Comparison of ENCODE assay signal across 10 cellular contexts in genomic region chr1:156113263-156114004, GRCh38. TPM values are rescaled to one million over a fixed set of nuclear protein-coding genes. Genes with fewer than 3 reads are reported as not detected.
DNase-seq lines count a peak whose midpoint lies in the region; ATAC-seq and TF ChIP-seq lines count a peak whose summit lies in the region.
"Had no signal": no experiment of that assay in that cellular context is flagged by ENCODE, and none has a peak within 500 bp of the region (broad histone marks: within the 10 kb centered on the region; RNA-seq: fewer than 3 reads in every experiment).

No MANE protein-coding gene starts in this region.

- intact Hi-C loops in mammary epithelial cell (cut with micrococcal nuclease): loop anchor here (1.0 kb wide), 4 partner anchors 7 to 17 kb away; no protein-coding TSS in a partner anchor

- H3K27me3 ChIP-seq in mammary epithelial cell (ENCODE audit: insufficient read depth, low read length) (no peaks in the 10 kb centered on the region), mucosa of rectum (ENCODE audit: control insufficient read depth in 2 of 2, insufficient read depth in 2 of 2, low read length in 2 of 2) (no peaks in the 10 kb centered on the region), tibial nerve (no peaks in the 10 kb centered on the region)

- peaks cover 29% of the 10 kb centered on the region for H3K4me1 ChIP-seq in mammary epithelial cell (ENCODE audit: insufficient read depth, low read length)
- peaks cover 13 to 23% of the 10 kb centered on the region in 2 donors for H3K4me1 ChIP-seq in mucosa of rectum (ENCODE audit: control insufficient read depth in 2 of 2, insufficient read depth in 2 of 2, low read length in 2 of 2)
- peaks cover 0 to 68% (median 28%) of the 10 kb centered on the region in 4 donors for H3K4me1 ChIP-seq in tibial nerve

- H3K9me3 Mint-ChIP-seq in activated T-cell treated with anti-CD3 and anti-CD28 coated beads, Interleukin-2, amount 50 U/mL, for 4 hours: no peaks in the 10 kb centered on the region

- H2AFZ ChIP-seq in mammary epithelial cell (ENCODE audit: low read depth, low read length): no peak overlapping the region

- peak overlapping the region; percentile 92 for H3K4me3 Mint-ChIP-seq in activated T-cell treated with anti-CD3 and anti-CD28 coated beads, Interleukin-2, amount 50 U/mL, for 4 hours

- H3K4me2 ChIP-seq in mammary epithelial cell (ENCODE audit: insufficient read depth, low read depth, low read length): peak overlapping the region; percentile 37

- H3K27ac ChIP-seq in mammary epithelial cell (ENCODE audit: insufficient read depth, low read depth, low read length): peak overlapping the region; percentile 94
- H3K27ac ChIP-seq in mucosa of rectum (ENCODE audit: low read depth in 2 of 2, low read length in 2 of 2): peak overlapping the region; percentile 99
- peak overlapping the region; percentile 92 to 98 (median 96) for H3K27ac ChIP-seq in tibial nerve

- peaks cover 33% of the 10 kb centered on the region for H3K4me1 Mint-ChIP-seq in activated T-cell treated with anti-CD3 and anti-CD28 coated beads, Interleukin-2, amount 50 U/mL, for 4 hours (ENCODE audit: low read depth)

- dilution Hi-C loops in mammary epithelial cell (cut with HindIII; ENCODE audit: low sequenced_read_pairs): no loop called here

- TF ChIP-seq CTCF in mammary epithelial cell (conservative IDR thresholded peaks at IDR 0.05 in 1 of 2, IDR thresholded peaks at IDR 0.05 in 1 of 2; ENCODE audit: extremely low read depth in 1 of 2, insufficient read depth in 1 of 2, low read depth in 1 of 2, low read length in 2 of 2) (no peak), tibial nerve (IDR thresholded peaks at IDR 0.05) (no peak)

- no peaks in the 10 kb centered on the region for H3K36me3 ChIP-seq in mammary epithelial cell (ENCODE audit: insufficient read depth, low read length)
- H3K36me3 ChIP-seq in mucosa of rectum (ENCODE audit: control insufficient read depth in 2 of 2, insufficient read depth in 2 of 2, low read length in 2 of 2): peaks cover 0 to 2% of the 10 kb centered on the region in 2 donors
- no peaks in the 10 kb centered on the region for H3K36me3 ChIP-seq in tibial nerve

- H3K79me2 ChIP-seq in mammary epithelial cell (ENCODE audit: insufficient read depth, low read length): peaks cover 38% of the 10 kb centered on the region

- H3K9me3 ChIP-seq in mammary epithelial cell (replicated peaks; ENCODE audit: insufficient read depth, low read length) (no peaks in the 10 kb centered on the region), mucosa of rectum (ENCODE audit: control insufficient read depth in 2 of 2, low read length in 2 of 2) (no peaks in the 10 kb centered on the region), tibial nerve (no peaks in the 10 kb centered on the region)

- H3K4me3 ChIP-seq in mammary epithelial cell (replicated peaks in 1 of 3; ENCODE audit: insufficient read depth in 1 of 3, low read depth in 2 of 3, low read length in 3 of 3): no peak overlapping the region
- no peak overlapping the region for H3K4me3 ChIP-seq in mucosa of rectum (ENCODE audit: low read length in 2 of 2)
- peak overlapping the region in 2 of 4 donors; percentile 85 to 89 for H3K4me3 ChIP-seq in tibial nerve

- CTCF ChIA-PET in mammary epithelial cell (lab: Charles Lee; ENCODE audit: low non-redundant PET): no interaction called here

- no peak for TF ChIP-seq POLR2A in tibial nerve (IDR thresholded peaks at IDR 0.05)

- H3K9ac ChIP-seq in mammary epithelial cell (ENCODE audit: insufficient read depth, low read length) (peak overlapping the region; percentile 90), mucosa of rectum (ENCODE audit: low read depth in 1 of 2, low read length in 2 of 2) (peak overlapping the region in 1 of 2 donors; percentile 99)

- WGBS in mammary epithelial cell (ENCODE audit: low coverage, missing lambda C conversion rate): 23% methylated on average over 4 of the region's 4 CpGs
- WGBS in tibial nerve, 2 donors: 31 to 35% methylated on average over 4 of the region's 4 CpGs

- no TSS peak for BruUV-seq in mammary epithelial cell (replicated peaks; lab: Mats Ljungman, UMichigan)

- ATAC-seq in activated T-cell treated with anti-CD3 and anti-CD28 coated beads, Interleukin-2, amount 50 U/mL, for 4 hours: no peak

- no peaks in the 10 kb centered on the region for H4K20me1 ChIP-seq in mammary epithelial cell (ENCODE audit: insufficient read depth, low read length)

- peaks cover 3% of the 10 kb centered on the region for H3K36me3 Mint-ChIP-seq in activated T-cell treated with anti-CD3 and anti-CD28 coated beads, Interleukin-2, amount 50 U/mL, for 4 hours (ENCODE audit: insufficient read depth)

- no peak for DNase-seq in activated T-cell treated with anti-CD3 and anti-CD28 coated beads, Interleukin-2, amount 50 U/mL, for 4 hours
- DNase-seq in activated T-cell treated with anti-CD3 and anti-CD28 coated beads for 4 hours: no peak
- no peak for DNase-seq in mammary epithelial cell
- DNase-seq in tibial nerve (ENCODE audit: low spot score in 2 of 2): peak in 1 of 2 donors; percentile 4
- no peak for DNase-seq in cerebellar cortex (ENCODE audit: low spot score)
- no peak for DNase-seq in amygdala (lab: John Stamatoyannopoulos, UW)
- no peak for DNase-seq in NCI-H1105 treated with DMSO at 0.1 percent for 48 hours (lab: John Stamatoyannopoulos, UW)

- H3K27me3 Mint-ChIP-seq in activated T-cell treated with anti-CD3 and anti-CD28 coated beads, Interleukin-2, amount 50 U/mL, for 4 hours (ENCODE audit: low read depth): peaks cover 5% of the 10 kb centered on the region

- TF ChIP-seq EP300 in tibial nerve (IDR thresholded peaks at IDR 0.05): no peak

- in situ Hi-C loops in mammary epithelial cell (cut with MboI; ENCODE audit: low sequenced_read_pairs in 2 of 2): no loop called here

RNA-seq across cellular contexts. Expression of gene LMNA, which starts 1.1 kb away (rescaled TPM):
- total RNA-seq in activated T-cell treated with anti-CD3 and anti-CD28 coated beads, Interleukin-2, amount 50 U/mL, for 4 hours: 100 to 1,000 TPM; 113 to 162 (median 124) TPM
- total RNA-seq in mammary epithelial cell (100 to 1,000 TPM; 389 to 797 TPM), tibial nerve (100 to 1,000 TPM; 371 to 501 (median 419) TPM)
- 759 TPM for polyA plus RNA-seq in mammary epithelial cell
- polyA minus RNA-seq in mammary epithelial cell: 852 TPM

RNA-seq across cellular contexts. Expression of gene MEX3A, which starts 31.2 kb away (rescaled TPM):
- total RNA-seq in activated T-cell treated with anti-CD3 and anti-CD28 coated beads, Interleukin-2, amount 50 U/mL, for 4 hours: under 1 TPM; 0.50 to 0.66 (median 0.57) TPM
- total RNA-seq in mammary epithelial cell (1 to 10 TPM; 1.9 to 2.5 TPM), tibial nerve (1 to 10 TPM in 1 of 4 donors, under 1 TPM in 3; under 0.01 to 1.2 (median 0.43) TPM)
- 1.3 TPM for polyA plus RNA-seq in mammary epithelial cell
- polyA minus RNA-seq in mammary epithelial cell: 1.2 TPM

RNA-seq across cellular contexts. Expression of gene SEMA4A, which starts 40.0 kb away (rescaled TPM):
- 10 to 100 TPM; 31.7 to 51.5 (median 37.1) TPM for total RNA-seq in activated T-cell treated with anti-CD3 and anti-CD28 coated beads, Interleukin-2, amount 50 U/mL, for 4 hours
- total RNA-seq in mammary epithelial cell (10 to 100 TPM in 1 of 2 donors, 1 to 10 TPM in 1; 3.5 to 10.6 TPM), tibial nerve (1 to 10 TPM; 1.8 to 4.6 (median 3.5) TPM)
- 6.7 TPM for polyA plus RNA-seq in mammary epithelial cell
- 13.4 TPM for polyA minus RNA-seq in mammary epithelial cell

RNA-seq across cellular contexts. Expression of gene RAB25, which starts 52.5 kb away (rescaled TPM):
- total RNA-seq in activated T-cell treated with anti-CD3 and anti-CD28 coated beads, Interleukin-2, amount 50 U/mL, for 4 hours: under 1 TPM; 0.61 to 0.79 (median 0.63) TPM
- total RNA-seq in mammary epithelial cell (10 to 100 TPM; 24.0 to 44.4 TPM), tibial nerve (not detected)
- 131 TPM for polyA plus RNA-seq in mammary epithelial cell
- polyA minus RNA-seq in mammary epithelial cell: 110 TPM
- total RNA-seq: mesenteric fat pad, subcutaneous adipose tissue had no signal

RNA-seq across cellular contexts. Expression of gene LAMTOR2, which starts 58.9 kb away (rescaled TPM):
- 10 to 100 TPM; 56.6 to 62.3 (median 59.2) TPM for total RNA-seq in activated T-cell treated with anti-CD3 and anti-CD28 coated beads, Interleukin-2, amount 50 U/mL, for 4 hours
- 10 to 100 TPM; 43.7 to 71.3 TPM for total RNA-seq in mammary epithelial cell
- polyA plus RNA-seq in mammary epithelial cell: 128 TPM
- polyA minus RNA-seq in mammary epithelial cell: 82.3 TPM
- 10 to 100 TPM; 32.6 to 51.8 (median 47.8) TPM for total RNA-seq in tibial nerve
